ENCODE assay signal across 24 cellular contexts in genomic region chr1:37325509-37326437, GRCh38.
DNase-seq lines count a peak whose midpoint lies in the region; ATAC-seq, FAIRE-seq and TF ChIP-seq lines count a peak whose summit lies in the region.
"Had no signal": no experiment of that assay in that cellular context is flagged by ENCODE, and none has a peak within 500 bp of the region (broad histone marks: within the 10 kb centered on the region; RNA-seq: fewer than 3 reads in every experiment).

No MANE protein-coding gene starts in this region.

- peaks cover 11% of the 10 kb centered on the region for H3K4me1 Mint-ChIP-seq in GM23338
- no peaks in the 10 kb centered on the region for H3K4me1 Mint-ChIP-seq in activated T-helper 2 cell treated with anti-CD3 and anti-CD28 coated beads, Interferon-gamma antibody, Interleukin-2, Interleukin-4, amounts not matched to agents 10 μg/mL and 5 μg/mL and 100 μg/mL, durations not matched to agents 14 hours and 24 hours and 36 hours (ENCODE audit: low read depth)
- H3K4me1 Mint-ChIP-seq: activated naive CD8-positive, alpha-beta T cell treated with anti-CD3 and anti-CD28 coated beads for 36 hours; activated T-helper 17 cell treated with anti-CD3 and anti-CD28 coated beads, Interleukin-2, amount 50 U/mL, for 72 hours; stimulated activated naive CD8-positive, alpha-beta T cell treated with anti-CD3 and anti-CD28 coated beads, Interleukin-15, amount 100 ng/mL, for 72 hours had no signal

- TF ChIP-seq POLR2A in K562 (conservative IDR thresholded peaks at IDR 0.05) = peak; percentile 82

- H3K9me3 Mint-ChIP-seq in GM23338 = peaks cover 5% of the 10 kb centered on the region; the same call in 1 of the 3 replicates
- H3K9me3 Mint-ChIP-seq in activated T-helper 2 cell treated with anti-CD3 and anti-CD28 coated beads, Interferon-gamma antibody, Interleukin-2, Interleukin-4, amounts not matched to agents 10 μg/mL and 5 μg/mL and 100 μg/mL, durations not matched to agents 14 hours and 24 hours and 36 hours = peaks cover 7% of the 10 kb centered on the region
- H3K9me3 Mint-ChIP-seq: activated B cell treated with CpG ODN at 0.5 μM for 24 hours had no signal

- H3K4me1 ChIP-seq in GM23338 (ENCODE audit: insufficient read depth) (no peaks in the 10 kb centered on the region; the same call in 1 of the 2 replicates), HUES64 (ENCODE audit: insufficient read depth, low read length) (peaks cover 4% of the 10 kb centered on the region; the same call in 1 of the 2 replicates), K562 (replicated peaks in 1 of 2; ENCODE audit: control insufficient read depth in 2 of 2, insufficient read depth in 2 of 2, low read length in 2 of 2) (no peaks in the 10 kb centered on the region)
- H3K4me1 ChIP-seq: heart left ventricle, transverse colon had no signal

- DNase-seq in GM23338 (ENCODE audit: low spot score) (peak; percentile 36), K562 (ENCODE audit: extremely low read depth in 1 of 4, low spot score in 3 of 4) (peak in 1 of 4 experiments; percentile 18), GM19239 (ENCODE audit: insufficient read length, low spot score) (no peak)
- no peak for DNase-seq in activated T-helper 2 cell treated with anti-CD3 and anti-CD28 coated beads, Interferon-gamma antibody, Interleukin-2, Interleukin-4, amounts not matched to agents 10 μg/mL and 5 μg/mL and 100 μg/mL, durations not matched to agents 14 hours and 24 hours and 36 hours (ENCODE audit: low spot score)
- DNase-seq in activated CD4-positive, alpha-beta T cell treated with anti-CD3 and anti-CD28 coated beads for 4 hours = no peak
- DNase-seq: activated B cell treated with CpG ODN at 0.5 μM for 24 hours; activated CD4-positive, alpha-beta T cell treated with anti-CD3 and anti-CD28 coated beads, Interleukin-2, amount 50 U/mL, for 4 hours; activated naive CD8-positive, alpha-beta T cell treated with anti-CD3 and anti-CD28 coated beads for 36 hours; Calu3; heart left ventricle; HFFc6; KG1; NCI-H524; Right ventricle myocardium superior; stimulated activated naive CD8-positive, alpha-beta T cell treated with anti-CD3 and anti-CD28 coated beads, Interleukin-15, amount 100 ng/mL, for 72 hours; T-helper 9 cell; transverse colon had no signal

- intact Hi-C loops in K562 (cut with micrococcal nuclease) = loop anchor here (10.0 kb wide), 3 partner anchors 109 to 751 kb away; no protein-coding TSS in a partner anchor
- intact Hi-C loops in activated T-helper 2 cell treated with anti-CD3 and anti-CD28 coated beads, Interferon-gamma antibody, Interleukin-2, Interleukin-4, amounts not matched to agents 10 μg/mL and 5 μg/mL and 100 μg/mL, durations not matched to agents 14 hours and 24 hours and 36 hours (cut with micrococcal nuclease) = no loop called here

- POLR2A ChIA-PET in K562 (lab: Yijun Ruan, JAX) = no interaction called here

- H3K9me2 ChIP-seq in GM23338 (ENCODE audit: insufficient read depth) = no peaks in the 10 kb centered on the region

- no peaks in the 10 kb centered on the region for H3K9me3 ChIP-seq in HUES64 (ENCODE audit: insufficient read depth, low read depth, low read length)
- no peaks in the 10 kb centered on the region for H3K9me3 ChIP-seq in K562 (replicated peaks; ENCODE audit: control insufficient read depth, insufficient read depth, low read depth, low read length)

- H3K4me2 ChIP-seq in GM23338 = no peak overlapping the region
- no peak overlapping the region for H3K4me2 ChIP-seq in K562 (ENCODE audit: insufficient read depth, low read length)

- FAIRE-seq in K562 (lab: Jason Lieb, UNC) = no peak
- FAIRE-seq in GM19239 (lab: Jason Lieb, UNC) = no peak

- no TSS peak for BruUV-seq in K562 (replicated peaks; lab: Mats Ljungman, UMichigan)

- TF ChIP-seq RAD21 in K562 (CRISPR knock-in tag; conservative IDR thresholded peaks at IDR 0.05 in 1 of 2, IDR thresholded peaks at IDR 0.05 in 1 of 2) = no peak

- CTCF ChIA-PET in K562 (lab: Yijun Ruan, JAX; ENCODE audit: low intra/inter-chr PET ratio) = no interaction called here

- peaks cover 24% of the 10 kb centered on the region for H3K27me3 Mint-ChIP-seq in GM23338 (ENCODE audit: insufficient read depth, low read depth, poor library complexity)
- peaks cover 2% of the 10 kb centered on the region for H3K27me3 Mint-ChIP-seq in activated T-helper 2 cell treated with anti-CD3 and anti-CD28 coated beads, Interferon-gamma antibody, Interleukin-2, Interleukin-4, amounts not matched to agents 10 μg/mL and 5 μg/mL and 100 μg/mL, durations not matched to agents 14 hours and 24 hours and 36 hours (ENCODE audit: low read depth)

- in situ Hi-C loops in K562 (cut with MboI) = no loop called here

- peak; percentile 83 for ATAC-seq in GM23338
- peak; percentile 79 for ATAC-seq in K562
- ATAC-seq in HG02610 (IDR thresholded peaks at IDR 0.05; ENCODE audit: unreplicated experiment) = no peak
- ATAC-seq: activated T-helper 17 cell treated with anti-CD3 and anti-CD28 coated beads, Interleukin-2, amount 50 U/mL, for 72 hours; heart left ventricle; stimulated activated naive CD8-positive, alpha-beta T cell treated with anti-CD3 and anti-CD28 coated beads, Interleukin-15, amount 100 ng/mL, for 72 hours had no signal

- H3K9ac ChIP-seq in HUES64 (ENCODE audit: low read depth, low read length) (peak overlapping the region; percentile 85), K562 (ENCODE audit: insufficient read depth in 1 of 2, low read depth in 2 of 2, low read length in 2 of 2) (no peak overlapping the region)

- no peaks in the 10 kb centered on the region for H3F3A ChIP-seq in GM23338 (replicated peaks; ENCODE audit: low read depth)

- H3K36me3 ChIP-seq in GM23338 (ENCODE audit: insufficient read depth) (no peaks in the 10 kb centered on the region), HUES64 (ENCODE audit: insufficient read depth, low read length) (no peaks in the 10 kb centered on the region), K562 (ENCODE audit: control insufficient read depth, insufficient read depth, low read length) (no peaks in the 10 kb centered on the region)
- H3K36me3 ChIP-seq: heart left ventricle, transverse colon had no signal

- WGBS in HUES64 = 74% methylated on average over 11 of the region's 11 CpGs
- under 1% methylated on average over 11 of the region's 11 CpGs for WGBS in K562 (ENCODE audit: insufficient coverage, low coverage, missing lambda C conversion rate)

- H4K20me1 ChIP-seq in GM23338 (replicated peaks; ENCODE audit: insufficient read depth) = no peaks in the 10 kb centered on the region
- H4K20me1 ChIP-seq in K562 (replicated peaks; ENCODE audit: control insufficient read depth, insufficient read depth, low read length) = no peaks in the 10 kb centered on the region

- H3K9me1 ChIP-seq in K562 (ENCODE audit: control insufficient read depth, insufficient read depth, low read length) = no peaks in the 10 kb centered on the region

- H3K27ac ChIP-seq in GM23338 (ENCODE audit: low read depth) = no peak overlapping the region
- peak overlapping the region; percentile 81 for H3K27ac ChIP-seq in HUES64 (ENCODE audit: low read depth, low read length)
- H3K27ac ChIP-seq in K562 (ENCODE audit: extremely low read depth, low read depth, low read length) = no peak overlapping the region
- H3K27ac ChIP-seq in layer of hippocampus (ENCODE audit: low read depth, low read length) = peak overlapping the region; percentile 77
- H3K27ac ChIP-seq: C4-2B, epithelial cell of prostate, heart left ventricle, transverse colon had no signal

- H3K4me3 ChIP-seq in GM23338 = no peak overlapping the region
- H3K4me3 ChIP-seq in HUES64 (ENCODE audit: low read length) = no peak overlapping the region
- H3K4me3 ChIP-seq in K562 = no peak overlapping the region
- H3K4me3 ChIP-seq: heart left ventricle, lung, transverse colon had no signal

- TF ChIP-seq CTCF in GM23338 (conservative IDR thresholded peaks at IDR 0.05; ENCODE audit: low read depth in 2 of 2) (no peak), K562 (IDR thresholded peaks at IDR 0.05 in 2 of 3, conservative IDR thresholded peaks at IDR 0.05 in 1 of 3; ENCODE audit: insufficient read depth in 2 of 3, low read depth in 1 of 3, low read length in 3 of 3) (no peak)

- TF ChIP-seq EP300 in K562 (IDR thresholded peaks at IDR 0.05; ENCODE audit: low read length) = no peak

- H3K36me3 Mint-ChIP-seq in GM23338 (ENCODE audit: low read depth) = no peaks in the 10 kb centered on the region
- H3K36me3 Mint-ChIP-seq in activated T-helper 2 cell treated with anti-CD3 and anti-CD28 coated beads, Interferon-gamma antibody, Interleukin-2, Interleukin-4, amounts not matched to agents 10 μg/mL and 5 μg/mL and 100 μg/mL, durations not matched to agents 14 hours and 24 hours and 36 hours (ENCODE audit: low read depth) = no peaks in the 10 kb centered on the region
- H3K36me3 Mint-ChIP-seq: activated naive CD8-positive, alpha-beta T cell treated with anti-CD3 and anti-CD28 coated beads for 36 hours had no signal

- H3K27ac Mint-ChIP-seq in GM23338 = peak overlapping the region; percentile 93
- H3K27ac Mint-ChIP-seq in activated T-helper 2 cell treated with anti-CD3 and anti-CD28 coated beads, Interferon-gamma antibody, Interleukin-2, Interleukin-4, amounts not matched to agents 10 μg/mL and 5 μg/mL and 100 μg/mL, durations not matched to agents 14 hours and 24 hours and 36 hours = no peak overlapping the region
- H3K27ac Mint-ChIP-seq: activated B cell treated with CpG ODN at 0.5 μM for 24 hours; activated naive CD8-positive, alpha-beta T cell treated with anti-CD3 and anti-CD28 coated beads for 36 hours; activated T-helper 17 cell treated with anti-CD3 and anti-CD28 coated beads, Interleukin-2, amount 50 U/mL, for 72 hours; HFFc6; stimulated activated naive CD8-positive, alpha-beta T cell treated with anti-CD3 and anti-CD28 coated beads, Interleukin-15, amount 100 ng/mL, for 72 hours had no signal

- H3K79me2 ChIP-seq in GM23338 (replicated peaks; ENCODE audit: insufficient read depth) (no peaks in the 10 kb centered on the region), K562 (ENCODE audit: control insufficient read depth, insufficient read depth, low read length) (no peaks in the 10 kb centered on the region)

- H2AFZ ChIP-seq in GM23338 (no peak overlapping the region), K562 (ENCODE audit: low read depth, low read length) (no peak overlapping the region)

- H3K27me3 ChIP-seq in GM23338 (ENCODE audit: insufficient read depth) (no peaks in the 10 kb centered on the region), HUES64 (ENCODE audit: insufficient read depth, low read length) (no peaks in the 10 kb centered on the region), K562 (ENCODE audit: control insufficient read depth in 2 of 2, insufficient read depth in 2 of 2, low read length in 2 of 2) (peaks cover 2 to 11% of the 10 kb centered on the region in 2 experiments; a peak in 2 of 5 replicates), layer of hippocampus (ENCODE audit: control insufficient read depth, insufficient read depth, low read length) (no peaks in the 10 kb centered on the region)

- H3K4me3 Mint-ChIP-seq in GM23338 = no peak overlapping the region
- H3K4me3 Mint-ChIP-seq in activated T-helper 2 cell treated with anti-CD3 and anti-CD28 coated beads, Interferon-gamma antibody, Interleukin-2, Interleukin-4, amounts not matched to agents 10 μg/mL and 5 μg/mL and 100 μg/mL, durations not matched to agents 14 hours and 24 hours and 36 hours (ENCODE audit: low read depth) = no peak overlapping the region
- H3K4me3 Mint-ChIP-seq: activated B cell treated with CpG ODN at 0.5 μM for 24 hours; activated naive CD8-positive, alpha-beta T cell treated with anti-CD3 and anti-CD28 coated beads for 36 hours; activated T-helper 17 cell treated with anti-CD3 and anti-CD28 coated beads, Interleukin-2, amount 50 U/mL, for 72 hours; HFFc6; stimulated activated naive CD8-positive, alpha-beta T cell treated with anti-CD3 and anti-CD28 coated beads, Interleukin-15, amount 100 ng/mL, for 72 hours had no signal

Comparison
In these comparisons a context has a peak if more than half of its experiments do, and no peak if none do; other contexts are left out.
1. H3K27ac ChIP-seq: peak in HUES64 (single experiment) and layer of hippocampus (single experiment); none in GM23338 (single experiment) and K562 (single experiment).